ENCODE assay signal across 19 cellular contexts in the genomic region with DNA sequence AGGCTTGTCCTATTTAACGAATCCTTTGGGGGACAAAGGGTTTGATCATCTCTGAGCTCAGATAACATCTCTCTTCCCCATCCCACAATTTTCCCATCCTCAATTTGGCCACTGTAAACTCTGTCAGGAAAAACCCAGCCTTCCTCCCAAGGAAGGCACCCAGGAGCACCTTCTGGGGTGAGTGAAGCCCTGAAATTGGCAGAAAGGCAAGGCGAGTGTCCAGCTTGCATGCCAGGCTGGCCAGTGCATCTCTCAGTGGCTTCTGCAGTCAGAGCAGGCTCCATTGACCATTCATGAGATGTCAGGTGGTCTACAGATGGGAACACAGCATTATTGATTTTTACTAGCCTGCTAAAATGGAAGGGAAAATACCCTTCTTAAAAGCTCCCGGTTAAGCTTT.
"Had no signal": no experiment of that assay in that cellular context is flagged by ENCODE, and none has a peak within 500 bp of the region (broad histone marks: within the 10 kb centered on the region; RNA-seq: fewer than 3 reads in every experiment).

No MANE protein-coding gene starts in this region.

- H3K4me1 ChIP-seq: lower lobe of right lung, pancreas, suprapubic skin, transverse colon, upper lobe of right lung, uterus had no signal

- ATAC-seq: left ventricle myocardium superior; lower lobe of right lung; mucosa of descending colon; pancreas; right lobe of liver; stimulated activated naive CD8-positive, alpha-beta T cell treated with anti-CD3 and anti-CD28 coated beads, Interleukin-15, amount 100 ng/mL, for 72 hours; upper lobe of right lung had no signal

- DNase-seq: effector CD4-positive, alpha-beta T cell; head of caudate nucleus; left ventricle myocardium superior; lower lobe of right lung; mucosa of descending colon; naive B cell; pancreas; right lobe of liver; small intestine; stimulated activated CD4-positive, alpha-beta T cell treated with anti-CD3 and anti-CD28 coated beads, Interleukin-15, amount 100 ng/mL, for 24 hours; stimulated activated CD4-positive, alpha-beta T cell treated with anti-CD3 and anti-CD28 coated beads, Interleukin-2, amount 100 ng/mL, for 48 hours; stimulated activated naive CD4-positive, alpha-beta T cell; stimulated activated naive CD8-positive, alpha-beta T cell treated with anti-CD3 and anti-CD28 coated beads, Interleukin-15, amount 100 ng/mL, for 72 hours; transverse colon; upper lobe of right lung; uterus had no signal

- H3K27ac ChIP-seq: dorsolateral prefrontal cortex, lower lobe of right lung, neutrophil, pancreas, right lobe of liver, suprapubic skin, transverse colon, upper lobe of right lung, uterus had no signal

- H3K27me3 ChIP-seq: neutrophil, pancreas, right lobe of liver, suprapubic skin, transverse colon, upper lobe of right lung, uterus had no signal

- H3K36me3 ChIP-seq: lower lobe of right lung, neutrophil, pancreas, right lobe of liver, suprapubic skin, transverse colon, upper lobe of right lung, uterus had no signal

- H3K4me3 ChIP-seq: dorsolateral prefrontal cortex, lower lobe of right lung, mucosa of descending colon, pancreas, right lobe of liver, suprapubic skin, transverse colon, upper lobe of right lung, uterus had no signal

- H3K9me3 ChIP-seq: lower lobe of right lung, mucosa of descending colon, neutrophil, pancreas, right lobe of liver, suprapubic skin, transverse colon, upper lobe of right lung, uterus had no signal
